ENCODE assay signal across 9 cellular contexts in genomic region chr12:110316861-110317260, GRCh38. TPM values are rescaled to one million over a fixed set of nuclear protein-coding genes. Genes with fewer than 3 reads are reported as not detected.
DNase-seq lines count a peak whose midpoint lies in the region; ATAC-seq and TF ChIP-seq lines count a peak whose summit lies in the region.
"Had no signal": no experiment of that assay in that cellular context is flagged by ENCODE, and none has a peak within 500 bp of the region (broad histone marks: within the 10 kb centered on the region; RNA-seq: fewer than 3 reads in every experiment).

No MANE protein-coding gene starts in this region.

- no peaks in the 10 kb centered on the region for H3K27me3 Mint-ChIP-seq in CD8-positive, alpha-beta memory T cell
- no peaks in the 10 kb centered on the region for H3K27me3 Mint-ChIP-seq in progenitor cell of endocrine pancreas
- H3K27me3 Mint-ChIP-seq in naive thymus-derived CD8-positive, alpha-beta T cell: no peaks in the 10 kb centered on the region

- H3K4me1 Mint-ChIP-seq in CD8-positive, alpha-beta memory T cell: peaks cover 46 to 72% (median 48%) of the 10 kb centered on the region in 3 donors
- H3K4me1 Mint-ChIP-seq in progenitor cell of endocrine pancreas (ENCODE audit: low read depth): peaks cover 5% of the 10 kb centered on the region
- H3K4me1 Mint-ChIP-seq in naive thymus-derived CD8-positive, alpha-beta T cell: peaks cover 15 to 50% (median 42%) of the 10 kb centered on the region in 4 donors

- H3K27ac Mint-ChIP-seq in CD8-positive, alpha-beta memory T cell: peak overlapping the region in 6 of 8 donors; percentile 1 to 85 (median 62)
- peak overlapping the region; percentile 11 for H3K27ac Mint-ChIP-seq in progenitor cell of endocrine pancreas
- H3K27ac Mint-ChIP-seq in naive thymus-derived CD8-positive, alpha-beta T cell: peak overlapping the region in 5 of 10 donors; percentile 19 to 72 (median 37)

- no peaks in the 10 kb centered on the region for H3K27me3 ChIP-seq in CD8-positive, alpha-beta memory T cell (ENCODE audit: insufficient read depth, low read length, poor library complexity, severe bottlenecking)
- no peaks in the 10 kb centered on the region for H3K27me3 ChIP-seq in esophagus (ENCODE audit: control insufficient read depth in 1 of 2, insufficient read depth in 2 of 2, low read length in 2 of 2)

- H3K4me1 ChIP-seq in CD8-positive, alpha-beta memory T cell (ENCODE audit: insufficient read depth, low read length): peaks cover 16% of the 10 kb centered on the region
- no peaks in the 10 kb centered on the region for H3K4me1 ChIP-seq in esophagus (ENCODE audit: control insufficient read depth in 2 of 2, insufficient read depth in 2 of 2, low read length in 1 of 2)

- H3K36me3 Mint-ChIP-seq in CD8-positive, alpha-beta memory T cell: peaks cover 0 to 47% (median 5%) of the 10 kb centered on the region in 3 donors
- H3K36me3 Mint-ChIP-seq in progenitor cell of endocrine pancreas (ENCODE audit: insufficient read depth): peaks cover 11% of the 10 kb centered on the region
- peaks cover 0 to 50% (median 7%) of the 10 kb centered on the region in 3 donors for H3K36me3 Mint-ChIP-seq in naive thymus-derived CD8-positive, alpha-beta T cell

- no peak for TF ChIP-seq CTCF in progenitor cell of endocrine pancreas (IDR thresholded peaks at IDR 0.05; ENCODE audit: unreplicated experiment)

- H3K4me3 Mint-ChIP-seq in CD8-positive, alpha-beta memory T cell: no peak overlapping the region
- H3K4me3 Mint-ChIP-seq in progenitor cell of endocrine pancreas (ENCODE audit: low read depth): no peak overlapping the region
- no peak overlapping the region for H3K4me3 Mint-ChIP-seq in naive thymus-derived CD8-positive, alpha-beta T cell

- no peak for DNase-seq in CD8-positive, alpha-beta memory T cell
- DNase-seq in RPMI7951 (ENCODE audit: low read depth): peak; percentile 71
- no peak for DNase-seq in progenitor cell of endocrine pancreas (ENCODE audit: low spot score, unreplicated experiment)
- no peak for DNase-seq in naive thymus-derived CD8-positive, alpha-beta T cell
- DNase-seq in NCI-H2107 treated with DMSO at 0.1 percent for 48 hours (lab: John Stamatoyannopoulos, UW; ENCODE audit: unreplicated experiment): no peak
- DNase-seq: NCI-H1694 treated with DMSO at 0.1 percent for 48 hours had no signal

- H3K9me3 Mint-ChIP-seq in CD8-positive, alpha-beta memory T cell: no peaks in the 10 kb centered on the region
- no peaks in the 10 kb centered on the region for H3K9me3 Mint-ChIP-seq in progenitor cell of endocrine pancreas (ENCODE audit: low read depth)
- no peaks in the 10 kb centered on the region for H3K9me3 Mint-ChIP-seq in naive thymus-derived CD8-positive, alpha-beta T cell

- 41 to 48% methylated on average over 4 of the region's 4 CpGs for WGBS in esophagus, 2 donors

- H3K36me3 ChIP-seq in CD8-positive, alpha-beta memory T cell (ENCODE audit: insufficient read depth, low read length): no peaks in the 10 kb centered on the region
- H3K36me3 ChIP-seq in esophagus (ENCODE audit: control insufficient read depth in 2 of 2, insufficient read depth in 2 of 2, low read length in 1 of 2): no peaks in the 10 kb centered on the region

- H3K4me3 ChIP-seq in CD8-positive, alpha-beta memory T cell (ENCODE audit: low read length): no peak overlapping the region
- H3K4me3 ChIP-seq in esophagus (ENCODE audit: low read depth in 1 of 2, low read length in 2 of 2): no peak overlapping the region

- CTCF ChIA-PET in CD8-positive, alpha-beta memory T cell (lab: Charles Lee): interaction anchor here (1.2 to 1.4 kb wide), 2 partner anchors 29 to 114 kb away, joined by 3 to 4 read pairs; no protein-coding TSS in a partner anchor

- POLR2A ChIA-PET in CD8-positive, alpha-beta memory T cell (lab: Charles Lee): no interaction called here
- POLR2A ChIA-PET in naive thymus-derived CD8-positive, alpha-beta T cell (lab: Charles Lee): no interaction called here

- H3K9me3 ChIP-seq in CD8-positive, alpha-beta memory T cell (ENCODE audit: low read length): no peaks in the 10 kb centered on the region
- H3K9me3 ChIP-seq in esophagus (ENCODE audit: control insufficient read depth in 2 of 2, insufficient read depth in 1 of 2, low read depth in 1 of 2, low read length in 1 of 2): no peaks in the 10 kb centered on the region

- no peak for ATAC-seq in naive thymus-derived CD8-positive, alpha-beta T cell
- ATAC-seq in GM19324 (IDR thresholded peaks at IDR 0.05; ENCODE audit: low FRiP score, unreplicated experiment) (no peak), GM18498 (IDR thresholded peaks at IDR 0.05; ENCODE audit: unreplicated experiment) (no peak)

- no peak overlapping the region for H3K27ac ChIP-seq in CD8-positive, alpha-beta memory T cell (ENCODE audit: low read depth, low read length)
- peak overlapping the region; percentile 34 to 35 for H3K27ac ChIP-seq in esophagus (ENCODE audit: low read depth in 2 of 2, low read length in 1 of 2)

RNA-seq across cellular contexts. Expression of gene ATP2A2, which starts 35.8 kb away (rescaled TPM):
- 100 to 1,000 TPM; 199 TPM for total RNA-seq in CD8-positive, alpha-beta memory T cell
- polyA plus RNA-seq in CD8-positive, alpha-beta memory T cell: 4.8 TPM
- total RNA-seq in RPMI7951 (2014; rRNA removed; shearing (Covaris generic)): 68.5 and 75.7 TPM in 2 replicates
- 100 to 1,000 TPM in 1 of 2 donors, 10 to 100 TPM in 1; 40.7 to 102 TPM for polyA plus RNA-seq in esophagus
- 167 and 175 TPM in 2 replicates for total RNA-seq in progenitor cell of endocrine pancreas
- total RNA-seq in naive thymus-derived CD8-positive, alpha-beta T cell: 10 to 100 TPM; 69.3 to 75.6 TPM
- polyA plus RNA-seq in naive thymus-derived CD8-positive, alpha-beta T cell: 1 to 10 TPM; 1.7 to 2.0 (median 1.9) TPM
